ENCODE assay signal across 1 cellular context in the genomic region with DNA sequence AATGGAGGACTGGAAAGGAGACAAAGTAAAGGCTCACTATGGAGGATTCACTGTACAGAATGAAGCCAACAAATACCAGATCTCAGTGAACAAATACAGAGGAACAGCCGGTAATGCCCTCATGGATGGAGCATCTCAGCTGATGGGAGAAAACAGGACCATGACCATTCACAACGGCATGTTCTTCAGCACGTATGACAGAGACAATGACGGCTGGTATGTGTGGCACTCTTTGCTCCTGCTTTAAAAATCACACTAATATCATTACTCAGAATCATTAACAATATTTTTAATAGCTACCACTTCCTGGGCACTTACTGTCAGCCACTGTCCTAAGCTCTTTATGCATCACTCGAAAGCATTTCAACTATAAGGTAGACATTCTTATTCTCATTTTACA.
TF ChIP-seq lines count a peak whose summit lies in the region.

No MANE protein-coding gene starts in this region.

TF ChIP-seq in H1, 55 proteins besides CTCF, POLR2A, EP300 and RAD21:
- TF ChIP-seq POLR2AphosphoS5 (IDR thresholded peaks at IDR 0.05; ENCODE audit: low read depth, low read length) (no peak), CBX8 (IDR thresholded peaks at IDR 0.05; ENCODE audit: borderline replicate concordance, low read depth, low read length) (no peak), SUZ12 (IDR thresholded peaks at IDR 0.05; ENCODE audit: low read length) (no peak), SRF (IDR thresholded peaks at IDR 0.05; ENCODE audit: low read depth, low read length) (no peak), YY1 (IDR thresholded peaks at IDR 0.05; ENCODE audit: low read depth, low read length) (no peak), MAFK (IDR thresholded peaks at IDR 0.05; ENCODE audit: low read depth, low read length) (no peak), NRF1 (IDR thresholded peaks at IDR 0.05; ENCODE audit: low read depth, low read length) (no peak), SIRT6 (IDR thresholded peaks at IDR 0.05; ENCODE audit: low read length) (no peak), SAP30 (IDR thresholded peaks at IDR 0.05; ENCODE audit: insufficient read depth, insufficient replicate concordance, low read length) (no peak), KDM4A (IDR thresholded peaks at IDR 0.05; ENCODE audit: low read depth, low read length, severe bottlenecking) (no peak), ASH2L (IDR thresholded peaks at IDR 0.05; ENCODE audit: low read length) (no peak), HDAC6 (IDR thresholded peaks at IDR 0.05; ENCODE audit: low read depth, low read length) (no peak), SP1 (IDR thresholded peaks at IDR 0.05; ENCODE audit: low read depth, low read length) (no peak), GABPA (IDR thresholded peaks at IDR 0.05; ENCODE audit: borderline replicate concordance, insufficient read depth, low read length) (no peak), SIX5 (IDR thresholded peaks at IDR 0.05; ENCODE audit: low read depth, low read length) (no peak)
TF ChIP-seq in H1: peak in this region for 0.
